Comparison of ENCODE assay signal across 7 cellular contexts in genomic region chr6:75893058-75893775, GRCh38.
DNase-seq lines count a peak whose midpoint lies in the region; TF ChIP-seq lines count a peak whose summit lies in the region.

No MANE protein-coding gene starts in this region.

- no peaks in the 10 kb centered on the region for H4K20me1 ChIP-seq in neural cell (ENCODE audit: insufficient read depth)

- TF ChIP-seq EP300 in neural cell (conservative IDR thresholded peaks at IDR 0.05; ENCODE audit: poor library complexity, severe bottlenecking), result no peak

- TF ChIP-seq CTCF in GM10266 (IDR thresholded peaks at IDR 0.05; ENCODE audit: control insufficient read depth, insufficient read depth, low read depth, missing control alignments) (peak; percentile 56), epithelial cell of proximal tubule (conservative IDR thresholded peaks at IDR 0.05; ENCODE audit: low read depth, low read length) (peak; percentile 71), neural cell (IDR thresholded peaks at IDR 0.05; ENCODE audit: poor library complexity, severe bottlenecking) (peak; percentile 82)

- no peak overlapping the region for H3K4me3 ChIP-seq in epithelial cell of proximal tubule (ENCODE audit: low read depth, low read length)
- no peak overlapping the region for H3K4me3 ChIP-seq in neural cell (ENCODE audit: low read length)

- H3K4me2 ChIP-seq in neural cell (ENCODE audit: low read length), result no peak overlapping the region

- no peaks in the 10 kb centered on the region for H3K36me3 ChIP-seq in neural cell (ENCODE audit: insufficient read depth, low read length)

- no peaks in the 10 kb centered on the region for H3K79me2 ChIP-seq in neural cell (replicated peaks; ENCODE audit: insufficient read depth, low read length)

- no peak overlapping the region for H2AFZ ChIP-seq in neural cell (ENCODE audit: low read depth, low read length)

- TF ChIP-seq RAD21 in neural cell (conservative IDR thresholded peaks at IDR 0.05), result peak; percentile 86

- H3K9me3 ChIP-seq in neural cell (ENCODE audit: low read length), result no peaks in the 10 kb centered on the region

- no peak overlapping the region for H3K27ac ChIP-seq in neural cell (ENCODE audit: low read length)

- H3F3A ChIP-seq in neural cell (ENCODE audit: insufficient read depth, low read length, poor library complexity, severe bottlenecking), result no peaks in the 10 kb centered on the region

- no peaks in the 10 kb centered on the region for H3K27me3 ChIP-seq in neural cell (ENCODE audit: insufficient read depth, low read depth, low read length)

- H3K9me2 ChIP-seq in neural cell (ENCODE audit: insufficient read depth, low read length), result no peaks in the 10 kb centered on the region

- DNase-seq in GM10266 (ENCODE audit: extremely low spot score) (peak; percentile 29), H4 (ENCODE audit: low spot score) (peak; percentile 89), LoVo (ENCODE audit: low spot score) (peak; percentile 27), RKO (ENCODE audit: low spot score) (peak; percentile 84), epithelial cell of proximal tubule (ENCODE audit: low read depth) (peak; percentile 25), GM19240 (ENCODE audit: insufficient read length, low spot score) (no peak)

- no peak overlapping the region for H3K9ac ChIP-seq in neural cell (ENCODE audit: low read length)

TF ChIP-seq in neural cell, 6 proteins besides CTCF, POLR2A, EP300 and RAD21:
- TF ChIP-seq EZH2 (IDR thresholded peaks at IDR 0.05; ENCODE audit: borderline replicate concordance, insufficient read depth, low read length, poor library complexity, severe bottlenecking) (no peak), SMC3 (conservative IDR thresholded peaks at IDR 0.05; ENCODE audit: poor library complexity) (peak; percentile 81)
